In the genomic region with DNA sequence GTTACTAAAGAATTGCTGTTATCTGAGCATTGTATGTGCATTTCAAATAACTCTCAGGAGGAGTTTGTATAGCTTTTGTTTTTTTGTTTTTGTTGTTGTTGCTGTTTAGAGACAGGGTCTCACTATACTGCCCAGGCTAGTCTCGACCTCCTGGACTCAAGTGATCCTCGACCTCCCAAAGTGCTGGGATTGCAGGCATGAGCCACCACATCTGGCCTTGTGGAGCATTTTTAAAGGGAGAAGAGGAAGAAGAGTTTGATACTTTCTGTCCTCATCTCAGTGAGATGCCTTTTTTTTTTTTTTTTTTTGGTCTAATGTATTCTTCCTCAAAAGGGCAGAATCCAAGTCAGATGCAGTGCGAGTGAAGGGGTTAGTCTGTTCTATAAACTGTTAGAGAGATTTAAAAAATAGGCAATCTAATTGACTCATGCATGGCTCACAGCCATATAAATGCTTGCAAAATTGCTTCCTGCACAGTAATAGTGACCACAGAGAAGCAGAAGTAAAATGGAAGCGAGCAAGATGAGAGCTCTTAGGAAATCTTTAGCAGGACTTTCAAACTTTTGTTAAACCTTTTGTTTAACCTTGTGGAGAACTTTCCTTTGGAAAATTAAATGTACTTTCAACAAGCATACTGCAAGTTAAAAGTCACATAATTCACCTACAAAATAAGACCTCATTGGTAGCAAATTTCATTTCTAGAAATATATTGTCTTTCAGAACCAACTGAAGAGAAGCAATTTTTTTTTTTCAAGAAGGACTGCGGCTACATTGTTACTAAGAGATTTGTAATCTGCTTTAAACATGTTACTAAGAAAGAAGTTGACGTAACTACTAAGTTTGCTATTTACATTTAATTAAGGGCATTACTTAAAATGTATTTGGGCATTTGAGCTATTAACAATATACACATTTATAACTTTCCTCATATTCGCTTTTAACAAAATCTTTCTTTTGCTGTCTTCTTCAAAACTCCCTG, we compare ENCODE assay signal across 10 cellular contexts. TPM values are rescaled to one million over a fixed set of nuclear protein-coding genes. Genes with fewer than 3 reads are reported as not detected.
DNase-seq lines count a peak whose midpoint lies in the region; ATAC-seq and TF ChIP-seq lines count a peak whose summit lies in the region.
"Had no signal": no experiment of that assay in that cellular context is flagged by ENCODE, and none has a peak within 500 bp of the region (broad histone marks: within the 10 kb centered on the region; RNA-seq: fewer than 3 reads in every experiment).

No MANE protein-coding gene starts in this region.

- no peak overlapping the region for H3K27ac ChIP-seq in OCI-LY3 (ENCODE audit: low read length)

- H3K4me2 ChIP-seq in OCI-LY3 (ENCODE audit: low read length), result peak overlapping the region; percentile 63

- H3K27ac Mint-ChIP-seq in natural killer cell, result no peak overlapping the region
- H3K27ac Mint-ChIP-seq: activated naive CD8-positive, alpha-beta T cell had no signal

- TF ChIP-seq CTCF in OCI-LY3 (IDR thresholded peaks at IDR 0.05; ENCODE audit: low read depth, low read length), result no peak
- TF ChIP-seq CTCF in epithelial cell of esophagus (IDR thresholded peaks at IDR 0.05; ENCODE audit: insufficient read depth, low read depth, low read length, missing control alignments), result no peak
- TF ChIP-seq CTCF in natural killer cell (IDR thresholded peaks at IDR 0.05), result no peak

- peaks cover 0 to 4% of the 10 kb centered on the region in 2 donors for H3K27me3 Mint-ChIP-seq in natural killer cell (ENCODE audit: low read depth in 2 of 2)

- no peaks in the 10 kb centered on the region for H4K20me1 ChIP-seq in OCI-LY3 (ENCODE audit: insufficient read depth, low read length)

- H3K4me1 Mint-ChIP-seq in natural killer cell, result no peaks in the 10 kb centered on the region

- H3K9ac ChIP-seq in OCI-LY3 (ENCODE audit: low read length), result no peak overlapping the region

- no peaks in the 10 kb centered on the region for H3K9me3 ChIP-seq in OCI-LY3 (ENCODE audit: insufficient read depth, low read length)

- H3K36me3 ChIP-seq in OCI-LY3 (replicated peaks; ENCODE audit: low read depth, low read length), result no peaks in the 10 kb centered on the region

- H3K36me3 Mint-ChIP-seq in natural killer cell, result no peaks in the 10 kb centered on the region
- H3K36me3 Mint-ChIP-seq: activated naive CD8-positive, alpha-beta T cell had no signal

- H3K27me3 ChIP-seq in OCI-LY3 (ENCODE audit: low read depth, low read length), result no peaks in the 10 kb centered on the region

- no peak overlapping the region for H3K4me3 Mint-ChIP-seq in natural killer cell
- H3K4me3 Mint-ChIP-seq: activated naive CD8-positive, alpha-beta T cell had no signal

- no peaks in the 10 kb centered on the region for H3K9me3 Mint-ChIP-seq in natural killer cell

- H3K4me1 ChIP-seq in OCI-LY3 (ENCODE audit: low read length), result peaks cover 11% of the 10 kb centered on the region

- H3K4me3 ChIP-seq in OCI-LY3 (ENCODE audit: low read length) (peak overlapping the region; percentile 19), epithelial cell of esophagus (ENCODE audit: low read length) (no peak overlapping the region)

- peak; percentile 35 for DNase-seq in COLO829 (ENCODE audit: low spot score)
- peak; percentile 82 for DNase-seq in epithelial cell of esophagus (ENCODE audit: low read depth)
- no peak for DNase-seq in natural killer cell
- no peak for DNase-seq in epidermal melanocyte (ENCODE audit: insufficient read length, low spot score)
- DNase-seq in stimulated activated CD4-positive, alpha-beta T cell treated with anti-CD3 and anti-CD28 coated beads, Interleukin-12 subunit alpha, Interleukin-12 subunit beta, amount 100 ng/mL, for 4 hours, result no peak
- DNase-seq: NK-92 treated with Interleukin-12 subunit alpha and Interleukin-12 subunit beta, amount 100 ng/mL, for 24 hours had no signal

- ATAC-seq in natural killer cell (peak in 2 of 3 donors; percentile 28 to 75), HG03439 (IDR thresholded peaks at IDR 0.05; ENCODE audit: unreplicated experiment) (no peak), GM18520 (IDR thresholded peaks at IDR 0.05; ENCODE audit: unreplicated experiment) (no peak)

- H3K79me2 ChIP-seq in OCI-LY3 (ENCODE audit: low read length), result no peaks in the 10 kb centered on the region

- H2AFZ ChIP-seq in OCI-LY3 (ENCODE audit: low read depth, low read length), result peak overlapping the region; percentile 81

- intact Hi-C loops in natural killer cell (cut with micrococcal nuclease), result no loop called here

RNA-seq across cellular contexts. Expression of a gene that starts 52.3 kb away (rescaled TPM):
- 100 to 1,000 TPM; 139 to 152 (median 149) TPM for total RNA-seq in natural killer cell

Comparison
In these comparisons a context has a peak if more than half of its experiments do, and no peak if none do; other contexts are left out.
1. DNase-seq: peak in COLO829 (single experiment) and epithelial cell of esophagus (single experiment); none in natural killer cell (single experiment), epidermal melanocyte (single experiment) and stimulated activated CD4-positive, alpha-beta T cell treated with anti-CD3 and anti-CD28 coated beads, Interleukin-12 subunit alpha, Interleukin-12 subunit beta, amount 100 ng/mL, for 4 hours (single experiment).
2. ATAC-seq: peak in natural killer cell (2 of 3); none in HG03439 (single experiment) and GM18520 (single experiment).